Comparison of ENCODE assay signal across 1 cellular context in genomic region chr19:15810335-15810734, GRCh38.
TF ChIP-seq lines count a peak whose summit lies in the region.

No MANE protein-coding gene starts in this region.

TF ChIP-seq in K562, 482 proteins besides CTCF, POLR2A, EP300 and RAD21 (continued from another document):
- TF ChIP-seq, protein P1, sequence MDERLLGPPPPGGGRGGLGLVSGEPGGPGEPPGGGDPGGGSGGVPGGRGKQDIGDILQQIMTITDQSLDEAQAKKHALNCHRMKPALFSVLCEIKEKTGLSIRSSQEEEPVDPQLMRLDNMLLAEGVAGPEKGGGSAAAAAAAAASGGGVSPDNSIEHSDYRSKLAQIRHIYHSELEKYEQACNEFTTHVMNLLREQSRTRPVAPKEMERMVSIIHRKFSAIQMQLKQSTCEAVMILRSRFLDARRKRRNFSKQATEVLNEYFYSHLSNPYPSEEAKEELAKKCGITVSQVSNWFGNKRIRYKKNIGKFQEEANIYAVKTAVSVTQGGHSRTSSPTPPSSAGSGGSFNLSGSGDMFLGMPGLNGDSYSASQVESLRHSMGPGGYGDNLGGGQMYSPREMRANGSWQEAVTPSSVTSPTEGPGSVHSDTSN (CRISPR knock-in tag; IDR thresholded peaks at IDR 0.05; ENCODE audit: low read depth), result no peak
- TF ChIP-seq, protein P1 (tag; conservative IDR thresholded peaks at IDR 0.05; ENCODE audit: low read depth), result no peak
- TF ChIP-seq HNRNPL (IDR thresholded peaks at IDR 0.05; ENCODE audit: low read depth, low read length) (no peak), SREBF1 (IDR thresholded peaks at IDR 0.05; ENCODE audit: borderline replicate concordance, low read depth, low read length) (no peak), SMC3 (conservative IDR thresholded peaks at IDR 0.05; ENCODE audit: insufficient read depth, low read depth, low read length) (peak; percentile 29), MBD1 (CRISPR knock-in tag; IDR thresholded peaks at IDR 0.05) (0 out of 2 replicates have a peak, but pooled peaks have one; percentile 68), FOSL1 (tag; conservative IDR thresholded peaks at IDR 0.05) (peak; percentile 54), E2F3 (CRISPR knock-in tag; IDR thresholded peaks at IDR 0.05) (no peak), CREM (IDR thresholded peaks at IDR 0.05; ENCODE audit: low read depth) (peak; percentile 63), ATF1 (CRISPR knock-in tag; IDR thresholded peaks at IDR 0.05) (no peak), ATF1 (tag; IDR thresholded peaks at IDR 0.05) (peak; percentile 23; the same call in 1 of the 2 replicates), GATA2 (CRISPR knock-in tag; IDR thresholded peaks at IDR 0.05) (no peak), JUND (IDR thresholded peaks at IDR 0.05; ENCODE audit: borderline replicate concordance, low read depth, low read length) (peak; percentile 63; the same call in 1 of the 2 replicates), JUND (tag; IDR thresholded peaks at IDR 0.05; ENCODE audit: borderline replicate concordance, low read depth, low read length) (peak; percentile 70; the same call in 1 of the 3 replicates), RUNX1 (IDR thresholded peaks at IDR 0.05; ENCODE audit: low read depth) (no peak), ZNF277 (CRISPR knock-in tag; IDR thresholded peaks at IDR 0.05; ENCODE audit: borderline replicate concordance) (no peak), JUN (IDR thresholded peaks at IDR 0.05; ENCODE audit: borderline replicate concordance, low read depth, low read length) (0 out of 2 replicates have a peak, but pooled peaks have one; percentile 20), JUN (CRISPR knock-in tag; IDR thresholded peaks at IDR 0.05; ENCODE audit: borderline replicate concordance) (no peak), ZNF232 (CRISPR knock-in tag; IDR thresholded peaks at IDR 0.05) (no peak), U2AF2 (optimal IDR thresholded peaks at IDR 0.05; ENCODE audit: low read depth, low read length) (no peak), PRPF4 (IDR thresholded peaks at IDR 0.05; ENCODE audit: insufficient read depth, low read depth, low read length, poor library complexity, severe bottlenecking) (no peak), TAF1 (IDR thresholded peaks at IDR 0.05; ENCODE audit: control insufficient read depth, extremely low read depth, insufficient read depth, low read length, severe bottlenecking) (no peak), ZNF75A (CRISPR knock-in tag; IDR thresholded peaks at IDR 0.05) (no peak), L3MBTL2 (IDR thresholded peaks at IDR 0.05) (no peak), BRD9 (IDR thresholded peaks at IDR 0.05; ENCODE audit: low read depth, partially characterized antibody) (no peak), RB1 (IDR thresholded peaks at IDR 0.05; ENCODE audit: low read depth) (peak; percentile 31; the same call in 1 of the 2 replicates), ZBTB12 (CRISPR knock-in tag; IDR thresholded peaks at IDR 0.05) (no peak), ZBTB2 (IDR thresholded peaks at IDR 0.05) (no peak), FOXJ2 (tag; IDR thresholded peaks at IDR 0.05) (no peak), MBD2 (IDR thresholded peaks at IDR 0.05; ENCODE audit: borderline replicate concordance, low read depth) (no peak), PTBP1 (IDR thresholded peaks at IDR 0.05; ENCODE audit: low read depth, low read length) (no peak), EGR1 (conservative IDR thresholded peaks at IDR 0.05) (no peak), STAT5A (IDR thresholded peaks at IDR 0.05; ENCODE audit: borderline replicate concordance, low read length) (no peak), DACH1 (IDR thresholded peaks at IDR 0.05; ENCODE audit: partially characterized antibody) (peak; percentile 27), HES1 (IDR thresholded peaks at IDR 0.05; ENCODE audit: low read depth) (no peak), NUFIP1 (IDR thresholded peaks at IDR 0.05; ENCODE audit: partially characterized antibody) (no peak), ZNF197 (CRISPR knock-in tag; IDR thresholded peaks at IDR 0.05; ENCODE audit: low read depth) (no peak), ZKSCAN8 (CRISPR knock-in tag; IDR thresholded peaks at IDR 0.05) (no peak)
- TF ChIP-seq, protein P2, sequence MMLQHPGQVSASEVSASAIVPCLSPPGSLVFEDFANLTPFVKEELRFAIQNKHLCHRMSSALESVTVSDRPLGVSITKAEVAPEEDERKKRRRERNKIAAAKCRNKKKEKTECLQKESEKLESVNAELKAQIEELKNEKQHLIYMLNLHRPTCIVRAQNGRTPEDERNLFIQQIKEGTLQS (IDR thresholded peaks at IDR 0.05), result peak; percentile 72
- TF ChIP-seq, protein P2 (CRISPR knock-in tag; conservative IDR thresholded peaks at IDR 0.05), result no peak
- TF ChIP-seq, protein P3, sequence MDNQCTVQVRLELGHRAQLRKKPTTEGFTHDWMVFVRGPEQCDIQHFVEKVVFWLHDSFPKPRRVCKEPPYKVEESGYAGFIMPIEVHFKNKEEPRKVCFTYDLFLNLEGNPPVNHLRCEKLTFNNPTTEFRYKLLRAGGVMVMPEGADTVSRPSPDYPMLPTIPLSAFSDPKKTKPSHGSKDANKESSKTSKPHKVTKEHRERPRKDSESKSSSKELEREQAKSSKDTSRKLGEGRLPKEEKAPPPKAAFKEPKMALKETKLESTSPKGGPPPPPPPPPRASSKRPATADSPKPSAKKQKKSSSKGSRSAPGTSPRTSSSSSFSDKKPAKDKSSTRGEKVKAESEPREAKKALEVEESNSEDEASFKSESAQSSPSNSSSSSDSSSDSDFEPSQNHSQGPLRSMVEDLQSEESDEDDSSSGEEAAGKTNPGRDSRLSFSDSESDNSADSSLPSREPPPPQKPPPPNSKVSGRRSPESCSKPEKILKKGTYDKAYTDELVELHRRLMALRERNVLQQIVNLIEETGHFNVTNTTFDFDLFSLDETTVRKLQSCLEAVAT (IDR thresholded peaks at IDR 0.05), result no peak
